ENCODE assay signal across 22 cellular contexts in genomic region chr21:45823100-45823681, GRCh38.
A peak's percentile ranks its signal among the peaks of the same experiment; 100 is the strongest.
DNase-seq lines count a peak whose midpoint lies in the region; ATAC-seq and TF ChIP-seq lines count a peak whose summit lies in the region.
"Had no signal": no experiment of that assay in that cellular context is flagged by ENCODE, and none has a peak within 500 bp of the region (broad histone marks: within the 10 kb centered on the region; RNA-seq: fewer than 3 reads in every experiment).

No MANE protein-coding gene starts in this region.

- peaks cover 41% of the 10 kb centered on the region for H3K4me1 Mint-ChIP-seq in activated CD8-positive, alpha-beta memory T cell treated with anti-CD3 and anti-CD28 coated beads, Interleukin-2, amount 10 ng/mL, durations not matched to agents 7 days and 5 days

- peak; percentile 31 for DNase-seq in activated CD8-positive, alpha-beta memory T cell treated with anti-CD3 and anti-CD28 coated beads, Interleukin-2, amount 10 ng/mL, durations not matched to agents 7 days and 5 days
- DNase-seq in mesenteric fat pad (ENCODE audit: low spot score): peak; percentile 68
- peak; percentile 9 for DNase-seq in testis
- DNase-seq in GM13976 (ENCODE audit: low spot score): no peak
- DNase-seq: DMS53, GDM1, GOT3, HCEC 1CT, Karpas-422, NCI-H1417, NCI-H1694 treated with DMSO at 0.1 percent for 48 hours, NCI-H2081 treated with DMSO at 0.1 percent for 48 hours, NCI-H2171 treated with DMSO at 0.1 percent for 48 hours, NCI-H524 treated with DMSO at 0.1 percent for 48 hours, Peyer's patch had no signal

- CTCF ChIA-PET in HEK293 (lab: Yijun Ruan, JAX): interaction anchor here (0.6 to 1.9 kb wide), 2 partner anchors 99 to 267 kb away, joined by 3 to 4 read pairs; no protein-coding TSS in a partner anchor
- CTCF ChIA-PET in activated CD8-positive, alpha-beta memory T cell treated with anti-CD3 and anti-CD28 coated beads, Interleukin-2, amount 10 ng/mL, durations not matched to agents 7 days and 5 days (lab: Charles Lee): no interaction called here

- TF ChIP-seq CTCF in HEK293 (tag by site-specific recombination; IDR thresholded peaks at IDR 0.05) (no peak), testis (IDR thresholded peaks at IDR 0.05) (no peak), GM13976 (IDR thresholded peaks at IDR 0.05; ENCODE audit: borderline replicate concordance, control extremely low read depth, extremely low read depth, insufficient read depth, missing control alignments) (no peak)

- H3K4me3 Mint-ChIP-seq in activated CD8-positive, alpha-beta memory T cell treated with anti-CD3 and anti-CD28 coated beads, Interleukin-2, amount 10 ng/mL, durations not matched to agents 7 days and 5 days: no peak overlapping the region
- H3K4me3 Mint-ChIP-seq: B cell, CD14-positive monocyte had no signal

- ATAC-seq in activated CD8-positive, alpha-beta memory T cell treated with anti-CD3 and anti-CD28 coated beads, Interleukin-2, amount 10 ng/mL, durations not matched to agents 7 days and 5 days: no peak
- ATAC-seq in GM21723 (IDR thresholded peaks at IDR 0.05; ENCODE audit: unreplicated experiment): no peak
- no peak for ATAC-seq in HG02981 (IDR thresholded peaks at IDR 0.05; ENCODE audit: unreplicated experiment)

- no peaks in the 10 kb centered on the region for H3K27me3 ChIP-seq in testis
- H3K27me3 ChIP-seq: Peyer's patch, SJSA1 had no signal

- intact Hi-C loops in testis (cut with DNase I; ENCODE audit: low total_unique reads): no loop called here

- H3K27ac Mint-ChIP-seq in activated CD8-positive, alpha-beta memory T cell treated with anti-CD3 and anti-CD28 coated beads, Interleukin-2, amount 10 ng/mL, durations not matched to agents 7 days and 5 days: no peak overlapping the region
- H3K27ac Mint-ChIP-seq: B cell, CD14-positive monocyte had no signal

- H3K9me3 ChIP-seq in HEK293 (ENCODE audit: control insufficient read depth, insufficient read depth, low read depth, low read length): no peaks in the 10 kb centered on the region
- no peaks in the 10 kb centered on the region for H3K9me3 ChIP-seq in testis
- H3K9me3 ChIP-seq: A549, Peyer's patch, SJSA1 had no signal

- H3K36me3 ChIP-seq in HEK293 (ENCODE audit: control insufficient read depth in 2 of 2, insufficient read depth in 1 of 2, low read length in 2 of 2) (no peaks in the 10 kb centered on the region), testis (ENCODE audit: low read depth, missing control alignments) (no peaks in the 10 kb centered on the region)
- H3K36me3 ChIP-seq: Peyer's patch had no signal

- WGBS in testis, 2 donors: 80 to 84% methylated on average over 16 of the region's 16 CpGs

- H3K27ac ChIP-seq in HEK293 (ENCODE audit: extremely low read depth, low read depth, low read length) (no peak overlapping the region), testis (no peak overlapping the region)
- H3K27ac ChIP-seq: A549, Peyer's patch, SJSA1 had no signal

- POLR2A ChIA-PET in HEK293 (lab: Yijun Ruan, JAX): no interaction called here

- no peak for TF ChIP-seq POLR2A in testis (IDR thresholded peaks at IDR 0.05)

- H3K27me3 Mint-ChIP-seq in activated CD8-positive, alpha-beta memory T cell treated with anti-CD3 and anti-CD28 coated beads, Interleukin-2, amount 10 ng/mL, durations not matched to agents 7 days and 5 days: peaks cover 30% of the 10 kb centered on the region

- peaks cover 2% of the 10 kb centered on the region for H3K36me3 Mint-ChIP-seq in activated CD8-positive, alpha-beta memory T cell treated with anti-CD3 and anti-CD28 coated beads, Interleukin-2, amount 10 ng/mL, durations not matched to agents 7 days and 5 days
- H3K36me3 Mint-ChIP-seq: CD14-positive monocyte had no signal

- no peak overlapping the region for H3K4me3 ChIP-seq in HEK293 (ENCODE audit: low read depth, low read length)
- no peak overlapping the region for H3K4me3 ChIP-seq in testis
- H3K4me3 ChIP-seq: A549, Peyer's patch, SJSA1 had no signal

- H3K9me3 Mint-ChIP-seq in activated CD8-positive, alpha-beta memory T cell treated with anti-CD3 and anti-CD28 coated beads, Interleukin-2, amount 10 ng/mL, durations not matched to agents 7 days and 5 days (ENCODE audit: low read depth): no peaks in the 10 kb centered on the region
- H3K9me3 Mint-ChIP-seq: CD14-positive monocyte had no signal

- H3K4me1 ChIP-seq in HEK293 (ENCODE audit: control insufficient read depth, insufficient read depth, low read length) (peaks cover 4% of the 10 kb centered on the region; the same call in 1 of the 2 replicates), testis (peaks cover 8% of the 10 kb centered on the region)
- H3K4me1 ChIP-seq: Peyer's patch had no signal

- in situ Hi-C loops in GM13976 (cut with MboI; ENCODE audit: low sequenced_read_pairs, unreplicated experiment): no loop called here

TF ChIP-seq in HEK293, 187 proteins besides CTCF, POLR2A, EP300 and RAD21:
- peak; percentile 56 for TF ChIP-seq ZIC2 (tag by site-specific recombination; IDR thresholded peaks at IDR 0.05)
- TF ChIP-seq GLIS1 (tag by site-specific recombination; IDR thresholded peaks at IDR 0.05): no peak
- no peak for TF ChIP-seq ZNF513 (tag by site-specific recombination; IDR thresholded peaks at IDR 0.05)
- no peak for TF ChIP-seq PBX3 (CRISPR knock-in tag; IDR thresholded peaks at IDR 0.05)
- no peak for TF ChIP-seq ZNF449 (tag by site-specific recombination; IDR thresholded peaks at IDR 0.05)
- no peak for TF ChIP-seq ZNF664 (tag by site-specific recombination; IDR thresholded peaks at IDR 0.05)
TF ChIP-seq in HEK293: peak in this region for 1.
